In the genomic region with DNA sequence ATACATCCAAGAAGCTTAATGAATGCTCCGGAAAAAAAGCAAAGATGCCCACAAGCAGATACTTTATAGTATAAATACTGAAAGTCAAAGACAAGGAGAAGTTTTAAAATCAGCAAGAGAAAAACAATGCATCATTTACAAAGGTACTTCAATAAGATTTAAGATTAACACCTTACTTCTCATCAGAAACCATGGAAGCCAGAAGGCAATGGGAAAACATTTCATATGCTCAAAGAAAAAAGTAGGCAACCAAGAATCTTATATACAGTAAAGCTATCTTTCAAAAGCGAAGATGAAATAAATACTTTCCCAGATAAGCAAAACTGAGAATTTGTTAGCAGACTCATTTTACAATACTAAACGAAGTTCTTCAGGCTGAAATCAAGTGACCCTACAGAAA, we compare ENCODE assay signal across 19 cellular contexts. TPM values are rescaled to one million over a fixed set of nuclear protein-coding genes. Genes with fewer than 3 reads are reported as not detected.
DNase-seq lines count a peak whose midpoint lies in the region; ATAC-seq, FAIRE-seq and TF ChIP-seq lines count a peak whose summit lies in the region.
"Had no signal": no experiment of that assay in that cellular context is flagged by ENCODE, and none has a peak within 500 bp of the region (broad histone marks: within the 10 kb centered on the region; RNA-seq: fewer than 3 reads in every experiment).

No MANE protein-coding gene starts in this region.

- peak; percentile 12 for FAIRE-seq in GM18507 (lab: Jason Lieb, UNC)
- FAIRE-seq: GM12891 had no signal

- peaks cover 13% of the 10 kb centered on the region for H3K9me3 ChIP-seq in psoas muscle

- no peaks in the 10 kb centered on the region for H3K36me3 ChIP-seq in psoas muscle (ENCODE audit: insufficient read depth in 1 of 2, low read depth in 1 of 2)

- DNase-seq in NCI-H1436 treated with DMSO at 0.1 percent for 48 hours (lab: John Stamatoyannopoulos, UW): peak; percentile 10
- no peak for DNase-seq in NCI-H1436 (lab: John Stamatoyannopoulos, UW)
- no peak for DNase-seq in GM18507 (ENCODE audit: extremely low spot score, insufficient read length, low read depth)
- DNase-seq in SW480 (ENCODE audit: low spot score): peak; percentile 18
- DNase-seq in fibroblast of peridontal ligament (ENCODE audit: extremely low read depth): peak; percentile 5
- no peak for DNase-seq in psoas muscle
- DNase-seq: C1 segment of cervical spinal cord, DMS153, GOT3, Karpas-422, MV-4-11, NCI-H1417 treated with DMSO at 0.1 percent for 48 hours, NCI-H2081 treated with DMSO at 0.1 percent for 48 hours, NCI-H446 treated with DMSO at 0.1 percent for 48 hours, NCI-H774, SJCRH30 had no signal

- H3K27ac ChIP-seq in psoas muscle: no peak overlapping the region
- H3K27ac ChIP-seq: SJCRH30 had no signal

- ATAC-seq in psoas muscle (no peak), HG03108 (IDR thresholded peaks at IDR 0.05; ENCODE audit: unreplicated experiment) (no peak), GM18867 (IDR thresholded peaks at IDR 0.05; ENCODE audit: unreplicated experiment) (no peak)

- H3K4me3 ChIP-seq in psoas muscle: no peak overlapping the region
- H3K4me3 ChIP-seq: SJCRH30 had no signal

- no peak for TF ChIP-seq CTCF in psoas muscle (IDR thresholded peaks at IDR 0.05)

- H3K4me1 ChIP-seq in psoas muscle: no peaks in the 10 kb centered on the region
- H3K4me1 ChIP-seq: SJCRH30 had no signal

- intact Hi-C loops in psoas muscle (cut with DNase I): no loop called here

- H3K27me3 ChIP-seq in psoas muscle (ENCODE audit: insufficient read depth in 3 of 3, low read length in 2 of 3): no peaks in the 10 kb centered on the region
- H3K27me3 ChIP-seq: SJCRH30 had no signal

- WGBS in psoas muscle, 3 donors: 98 to 100% (median 99%) methylated on average over 3 of the region's 3 CpGs

RNA-seq across cellular contexts. Expression of gene ABHD17B, which starts 51.1 kb away (rescaled TPM):
- 10 to 100 TPM; 10.5 to 68.3 (median 17.4) TPM for total RNA-seq in psoas muscle
- 10 to 100 TPM in 2 of 3 donors, 1 to 10 TPM in 1; 8.4 to 25.5 (median 12.1) TPM for polyA plus RNA-seq in psoas muscle

RNA-seq across cellular contexts. Expression of gene C9orf85, which starts 51.5 kb away (rescaled TPM):
- 1 to 10 TPM; 5.5 to 9.3 (median 7.7) TPM for total RNA-seq in psoas muscle
- 10 to 100 TPM in 1 of 3 donors, 1 to 10 TPM in 2; 7.1 to 13.7 (median 8.5) TPM for polyA plus RNA-seq in psoas muscle

Comparison
In these comparisons a context has a peak if more than half of its experiments do, and no peak if none do; other contexts are left out.
1. DNase-seq: peak in NCI-H1436 treated with DMSO at 0.1 percent for 48 hours (single experiment), SW480 (single experiment) and fibroblast of peridontal ligament (single experiment); none in NCI-H1436 (single experiment), GM18507 (single experiment) and psoas muscle (0 of 2).